Comparison of ENCODE assay signal across 17 cellular contexts in the genomic region with DNA sequence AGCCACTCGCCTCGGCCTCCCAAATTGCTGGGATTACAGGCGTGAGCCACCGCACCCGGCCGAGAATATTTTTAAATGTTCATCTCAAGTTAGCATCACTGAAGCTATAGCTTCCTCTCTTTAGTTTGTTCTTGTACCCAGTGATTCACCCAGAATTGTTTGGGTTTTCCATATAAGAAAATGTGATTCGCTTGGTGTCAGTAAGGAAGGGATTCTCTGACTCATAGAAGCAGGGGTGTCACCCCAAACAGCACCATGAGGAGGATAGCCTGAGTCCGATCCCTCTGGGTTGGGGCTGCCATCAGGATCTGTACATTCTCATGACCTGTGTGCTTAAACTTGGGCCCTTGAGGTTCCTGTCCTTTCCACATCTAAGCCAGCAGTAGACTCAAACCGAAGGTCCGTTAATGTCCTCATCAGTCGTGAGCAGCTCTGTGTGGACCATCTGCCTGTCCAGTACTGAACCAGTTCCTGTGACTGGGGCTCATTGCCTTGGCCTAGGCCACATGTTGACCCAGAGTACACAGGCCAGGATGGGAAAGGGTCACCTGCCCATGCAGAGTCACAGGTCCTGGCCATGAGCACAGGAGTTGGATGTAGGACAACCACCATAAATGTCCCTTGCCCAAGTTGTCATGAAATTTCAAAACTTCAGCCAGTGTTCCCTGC.
"Had no signal": no experiment of that assay in that cellular context is flagged by ENCODE, and none has a peak within 500 bp of the region (broad histone marks: within the 10 kb centered on the region; RNA-seq: fewer than 3 reads in every experiment).

No MANE protein-coding gene starts in this region.

- H3K4me1 ChIP-seq: body of pancreas, gastrocnemius medialis had no signal

- H3K4me3 ChIP-seq: body of pancreas, coronary artery, gastrocnemius medialis, heart left ventricle, tibial nerve had no signal

- H3K9me3 ChIP-seq: body of pancreas, gastrocnemius medialis, heart left ventricle, neutrophil, tibial nerve had no signal

- H3K27me3 ChIP-seq: body of pancreas, gastrocnemius medialis, heart left ventricle, neutrophil, tibial nerve had no signal

- H3K36me3 ChIP-seq: gastrocnemius medialis, heart left ventricle, neutrophil had no signal

- ATAC-seq: activated naive CD4-positive, alpha-beta T cell treated with anti-CD3 and anti-CD28 coated beads, Interleukin-2, amount 50 U/mL, for 72 hours; body of pancreas; gastrocnemius medialis; heart left ventricle; left colon had no signal

- DNase-seq: activated CD4-positive, alpha-beta memory T cell treated with anti-CD3 and anti-CD28 coated beads, Interleukin-2, amount 10 ng/mL, durations not matched to agents 7 days and 5 days; activated CD4-positive, alpha-beta T cell treated with anti-CD3 and anti-CD28 coated beads for 4 hours; activated gamma-delta T cell; activated T-cell treated with anti-CD3 and anti-CD28 coated beads, Interleukin-2, amount 50 U/mL, for 24 hours; body of pancreas; gastrocnemius medialis; heart left ventricle; left colon; mammary epithelial cell; naive B cell; retina; stimulated activated CD4-positive, alpha-beta T cell treated with anti-CD3 and anti-CD28 coated beads, Interleukin-2, amount 100 ng/mL, for 48 hours; stimulated activated naive CD4-positive, alpha-beta T cell had no signal

- H3K27ac ChIP-seq: body of pancreas, coronary artery, gastrocnemius medialis, heart left ventricle, neutrophil, tibial nerve had no signal
